In the genomic region with DNA sequence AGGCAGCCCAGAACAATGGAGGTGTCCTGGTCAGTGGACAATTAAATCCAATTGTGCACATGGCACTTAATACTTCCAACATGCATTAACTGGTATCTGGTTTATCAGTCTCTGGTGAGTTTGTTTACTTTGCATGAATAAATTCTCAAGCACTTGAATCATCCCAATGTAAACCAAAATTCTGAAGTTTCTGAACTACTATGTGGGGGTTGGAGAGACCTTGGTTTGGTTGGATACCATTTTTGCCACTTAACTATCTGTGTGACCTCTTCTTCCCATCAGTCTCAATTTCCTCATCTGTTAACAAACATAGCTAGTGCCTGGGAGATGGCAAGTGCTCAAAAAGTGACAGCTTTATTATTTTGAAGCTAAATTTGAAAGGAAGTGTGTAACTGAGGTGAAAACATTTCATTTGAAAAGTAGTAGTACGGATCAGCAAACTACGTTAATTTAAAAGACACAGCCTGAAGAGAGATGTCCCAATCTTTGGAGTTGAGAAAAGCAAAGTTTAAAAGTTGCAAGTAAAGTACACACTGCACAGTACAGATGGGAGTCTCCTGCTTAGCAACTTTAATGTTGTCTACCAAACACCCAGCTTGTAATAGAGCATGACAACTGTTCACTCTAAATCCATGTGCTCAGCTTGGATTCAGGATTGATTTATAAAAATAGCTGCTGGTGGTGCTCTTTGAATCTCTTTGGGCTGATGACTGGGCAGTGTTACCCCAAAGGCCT, we compare ENCODE assay signal across 8 cellular contexts.
DNase-seq lines count a peak whose midpoint lies in the region; ATAC-seq and TF ChIP-seq lines count a peak whose summit lies in the region.

No MANE protein-coding gene starts in this region.

- peak; percentile 57 for DNase-seq in HS-27A (ENCODE audit: low read depth)
- DNase-seq in astrocyte of the hippocampus (ENCODE audit: low read depth, low spot score), result peak; percentile 46
- no peak for DNase-seq in upper lobe of left lung
- no peak for DNase-seq in NCI-H146 (lab: John Stamatoyannopoulos, UW)
- DNase-seq in HK-2 (ENCODE audit: unreplicated experiment), result no peak
- no peak for DNase-seq in activated gamma-delta T cell (lab: John Stamatoyannopoulos, UW)

- no peak for TF ChIP-seq CTCF in liver (IDR thresholded peaks at IDR 0.05; ENCODE audit: low read depth, low read length, missing input control)
- no peak for TF ChIP-seq CTCF in upper lobe of left lung (IDR thresholded peaks at IDR 0.05)

- no peak for TF ChIP-seq EP300 in upper lobe of left lung (IDR thresholded peaks at IDR 0.05)

- H3K27ac ChIP-seq in ACC112 (ENCODE audit: low read depth, low read length), result peak overlapping the region; percentile 92
- H3K27ac ChIP-seq in liver (ENCODE audit: low read depth in 1 of 2, low read length in 2 of 2), result peak overlapping the region; percentile 88 to 96
- peak overlapping the region; percentile 90 to 98 (median 95) for H3K27ac ChIP-seq in upper lobe of left lung

- peak overlapping the region; percentile 91 for H3K4me3 ChIP-seq in ACC112 (ENCODE audit: low read depth, low read length)
- peak overlapping the region in 2 of 3 donors; percentile 46 to 98 for H3K4me3 ChIP-seq in liver (ENCODE audit: low read depth in 1 of 3, low read length in 3 of 3)
- H3K4me3 ChIP-seq in upper lobe of left lung, result peak overlapping the region in 3 of 4 donors; percentile 92 to 97 (median 92)

- no peak for TF ChIP-seq POLR2A in upper lobe of left lung (IDR thresholded peaks at IDR 0.05)

- peak in 1 of 2 donors; percentile 16 for ATAC-seq in upper lobe of left lung (ENCODE audit: low FRiP score in 2 of 2)

- H3K27me3 ChIP-seq in ACC112 (ENCODE audit: insufficient read depth, low read length), result no peaks in the 10 kb centered on the region
- no peaks in the 10 kb centered on the region for H3K27me3 ChIP-seq in liver (ENCODE audit: control insufficient read depth in 4 of 4, insufficient read depth in 4 of 4, low read length in 3 of 4)
- H3K27me3 ChIP-seq in upper lobe of left lung, result no peaks in the 10 kb centered on the region

- peaks cover 23% of the 10 kb centered on the region for H3K4me1 ChIP-seq in ACC112 (ENCODE audit: control insufficient read depth, insufficient read depth, low read length, unreplicated experiment)
- peaks cover 5 to 21% (median 19%) of the 10 kb centered on the region in 4 donors for H3K4me1 ChIP-seq in liver (ENCODE audit: control insufficient read depth in 4 of 4, insufficient read depth in 4 of 4, low read length in 3 of 4)
- H3K4me1 ChIP-seq in upper lobe of left lung, result peaks cover 21 to 49% (median 29%) of the 10 kb centered on the region in 4 donors

- H3K79me2 ChIP-seq in ACC112 (ENCODE audit: control insufficient read depth, insufficient read depth, low read length, unreplicated experiment), result peaks cover 64% of the 10 kb centered on the region

- H3K36me3 ChIP-seq in ACC112 (ENCODE audit: insufficient read depth, low read length) (0 out of 2 replicates have a peak, but pooled peaks cover 3% of the 10 kb centered on the region), liver (ENCODE audit: control insufficient read depth in 4 of 4, insufficient read depth in 3 of 4, low read depth in 1 of 4, low read length in 3 of 4) (peaks cover 0 to 2% (median 0%) of the 10 kb centered on the region in 4 donors), upper lobe of left lung (peaks cover 0 to 8% (median 0%) of the 10 kb centered on the region in 4 donors)

- no peak overlapping the region for H2AFZ ChIP-seq in ACC112 (ENCODE audit: low read length, unreplicated experiment)

- no peak for TF ChIP-seq RAD21 in liver (IDR thresholded peaks at IDR 0.05)

- H3K9me3 ChIP-seq in liver (ENCODE audit: control insufficient read depth in 4 of 4, low read length in 3 of 4) (no peaks in the 10 kb centered on the region), upper lobe of left lung (no peaks in the 10 kb centered on the region)

- peak overlapping the region in 1 of 2 donors; percentile 72 for H3K9ac ChIP-seq in liver (ENCODE audit: low read depth in 1 of 2, low read length in 2 of 2)

- WGBS in liver, result 25% methylated on average over 2 of the region's 2 CpGs
- 45 to 54% methylated on average over 2 of the region's 2 CpGs for WGBS in upper lobe of left lung, 2 donors

TF ChIP-seq in liver, 16 proteins besides CTCF, POLR2A, EP300 and RAD21:
- peak in 1 of 2 donors; percentile 48 for TF ChIP-seq HNF4A (conservative IDR thresholded peaks at IDR 0.05)
- TF ChIP-seq TAF1 (conservative IDR thresholded peaks at IDR 0.05), result no peak
- peak in 1 of 2 donors; percentile 9 for TF ChIP-seq EGR1 (IDR thresholded peaks at IDR 0.05; ENCODE audit: low read depth in 2 of 2)
- peak in 1 of 2 donors; percentile 6 for TF ChIP-seq GABPA (IDR thresholded peaks at IDR 0.05 in 1 of 2, conservative IDR thresholded peaks at IDR 0.05 in 1 of 2)
- TF ChIP-seq FOXA1 (IDR thresholded peaks at IDR 0.05), result no peak
- TF ChIP-seq, protein P1, sequence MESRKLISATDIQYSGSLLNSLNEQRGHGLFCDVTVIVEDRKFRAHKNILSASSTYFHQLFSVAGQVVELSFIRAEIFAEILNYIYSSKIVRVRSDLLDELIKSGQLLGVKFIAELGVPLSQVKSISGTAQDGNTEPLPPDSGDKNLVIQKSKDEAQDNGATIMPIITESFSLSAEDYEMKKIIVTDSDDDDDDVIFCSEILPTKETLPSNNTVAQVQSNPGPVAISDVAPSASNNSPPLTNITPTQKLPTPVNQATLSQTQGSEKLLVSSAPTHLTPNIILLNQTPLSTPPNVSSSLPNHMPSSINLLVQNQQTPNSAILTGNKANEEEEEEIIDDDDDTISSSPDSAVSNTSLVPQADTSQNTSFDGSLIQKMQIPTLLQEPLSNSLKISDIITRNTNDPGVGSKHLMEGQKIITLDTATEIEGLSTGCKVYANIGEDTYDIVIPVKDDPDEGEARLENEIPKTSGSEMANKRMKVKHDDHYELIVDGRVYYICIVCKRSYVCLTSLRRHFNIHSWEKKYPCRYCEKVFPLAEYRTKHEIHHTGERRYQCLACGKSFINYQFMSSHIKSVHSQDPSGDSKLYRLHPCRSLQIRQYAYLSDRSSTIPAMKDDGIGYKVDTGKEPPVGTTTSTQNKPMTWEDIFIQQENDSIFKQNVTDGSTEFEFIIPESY (IDR thresholded peaks at IDR 0.05), result peak; percentile 3
- peak in 1 of 2 donors; percentile 28 for TF ChIP-seq RXRA (IDR thresholded peaks at IDR 0.05)

Comparison
In these comparisons a context has a peak if more than half of its experiments do, and no peak if none do; other contexts are left out.
1. DNase-seq: peak in HS-27A (single experiment) and astrocyte of the hippocampus (single experiment); none in upper lobe of left lung (0 of 2), NCI-H146 (single experiment), HK-2 (single experiment) and activated gamma-delta T cell (single experiment).
2. Peak in every context shown above with its lines, with median percentiles within 50 percentile points of each other: H3K27ac ChIP-seq and H3K4me3 ChIP-seq.